Comparison of ENCODE assay signal across 11 cellular contexts in the genomic region with DNA sequence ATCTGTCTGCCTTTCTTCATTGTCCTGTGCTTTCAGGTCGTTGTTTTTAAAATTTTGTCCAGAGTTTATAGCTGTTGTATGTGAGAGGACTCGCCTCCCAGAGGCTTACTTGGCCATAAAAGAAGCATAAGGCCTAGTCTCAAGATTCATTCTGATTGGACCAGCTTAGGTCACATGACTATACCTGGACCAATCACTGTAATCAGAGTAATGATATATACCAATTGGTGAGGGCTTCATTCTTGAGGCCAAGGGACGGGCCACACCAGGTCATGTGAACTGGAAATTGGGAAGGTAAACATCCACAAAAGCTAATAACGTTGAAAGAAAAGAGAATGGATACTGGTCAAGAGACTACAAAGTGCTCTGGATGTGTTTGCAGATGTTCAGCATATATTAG.
"Had no signal": no experiment of that assay in that cellular context is flagged by ENCODE, and none has a peak within 500 bp of the region (broad histone marks: within the 10 kb centered on the region; RNA-seq: fewer than 3 reads in every experiment).

No MANE protein-coding gene starts in this region.

- H3K4me3 ChIP-seq: ascending aorta, left lung, thoracic aorta, upper lobe of right lung had no signal

- H3K4me1 ChIP-seq: left lung, upper lobe of right lung had no signal

- H3K27ac ChIP-seq: ascending aorta, left lung, thoracic aorta, upper lobe of right lung, VCaP had no signal

- H3K36me3 ChIP-seq: ascending aorta, left lung, thoracic aorta, upper lobe of right lung had no signal

- FAIRE-seq: kidney had no signal

- H3K27me3 ChIP-seq: ascending aorta had no signal

- H3K9me3 ChIP-seq: ascending aorta, left lung, thoracic aorta, upper lobe of right lung had no signal

- ATAC-seq: left lung, T-helper 17 cell, upper lobe of right lung had no signal

- DNase-seq: activated CD4-positive, CD25-positive, alpha-beta regulatory T cell treated with anti-CD3 and anti-CD28 coated beads, Interleukin-2, amount 50 U/mL, for 72 hours; activated gamma-delta T cell; effector CD4-positive, alpha-beta T cell; foreskin melanocyte; kidney; left lung; T-helper 17 cell; upper lobe of right lung had no signal
